Comparison of ENCODE assay signal across 8 cellular contexts in genomic region chr5:72847439-72847838, GRCh38. TPM values are rescaled to one million over a fixed set of nuclear protein-coding genes. Genes with fewer than 3 reads are reported as not detected.
DNase-seq lines count a peak whose midpoint lies in the region; ATAC-seq and TF ChIP-seq lines count a peak whose summit lies in the region.

No MANE protein-coding gene starts in this region.

- peaks cover 22% of the 10 kb centered on the region for H3K4me1 Mint-ChIP-seq in T-helper 1 cell treated with Interleukin-12 subunit alpha and Interleukin-12 subunit beta and Interleukin-4 antibody, amounts not matched to agents 30 μg/mL and 1 μg/mL, for 36 hours (ENCODE audit: low read depth)
- H3K4me1 Mint-ChIP-seq in WTC11 = peaks cover 55% of the 10 kb centered on the region
- H3K4me1 Mint-ChIP-seq in glutamatergic neuron (ENCODE audit: low read depth, unreplicated experiment) = peaks cover 46% of the 10 kb centered on the region
- H3K4me1 Mint-ChIP-seq in stimulated activated naive CD8-positive, alpha-beta T cell treated with anti-CD3 and anti-CD28 coated beads, Interleukin-15, amount 100 ng/mL, for 72 hours = peaks cover 47% of the 10 kb centered on the region

- TF ChIP-seq CTCF in WTC11 (IDR thresholded peaks at IDR 0.05) = no peak
- no peak for TF ChIP-seq CTCF in glutamatergic neuron (IDR thresholded peaks at IDR 0.05; ENCODE audit: partially characterized antibody, unreplicated experiment)

- H3K9me3 Mint-ChIP-seq in T-helper 1 cell treated with Interleukin-12 subunit alpha and Interleukin-12 subunit beta and Interleukin-4 antibody, amounts not matched to agents 30 μg/mL and 1 μg/mL, for 36 hours = no peaks in the 10 kb centered on the region
- H3K9me3 Mint-ChIP-seq in WTC11 = no peaks in the 10 kb centered on the region
- peaks cover 15% of the 10 kb centered on the region for H3K9me3 Mint-ChIP-seq in glutamatergic neuron (ENCODE audit: unreplicated experiment)
- H3K9me3 Mint-ChIP-seq in stimulated activated naive CD8-positive, alpha-beta T cell treated with anti-CD3 and anti-CD28 coated beads, Interleukin-15, amount 100 ng/mL, for 72 hours = no peaks in the 10 kb centered on the region

- H3K4me3 Mint-ChIP-seq in T-helper 1 cell treated with Interleukin-12 subunit alpha and Interleukin-12 subunit beta and Interleukin-4 antibody, amounts not matched to agents 30 μg/mL and 1 μg/mL, for 36 hours = peak overlapping the region; percentile 95
- H3K4me3 Mint-ChIP-seq in WTC11 (peak overlapping the region; percentile 93), glutamatergic neuron (ENCODE audit: unreplicated experiment) (peak overlapping the region; percentile 91)
- H3K4me3 Mint-ChIP-seq in stimulated activated naive CD8-positive, alpha-beta T cell treated with anti-CD3 and anti-CD28 coated beads, Interleukin-15, amount 100 ng/mL, for 72 hours = peak overlapping the region; percentile 98 to 99

- H3K36me3 Mint-ChIP-seq in T-helper 1 cell treated with Interleukin-12 subunit alpha and Interleukin-12 subunit beta and Interleukin-4 antibody, amounts not matched to agents 30 μg/mL and 1 μg/mL, for 36 hours (ENCODE audit: low read depth) = peaks cover 5% of the 10 kb centered on the region
- H3K36me3 Mint-ChIP-seq in WTC11 (peaks cover 7% of the 10 kb centered on the region), glutamatergic neuron (ENCODE audit: unreplicated experiment) (no peaks in the 10 kb centered on the region)

- POLR2A ChIA-PET in WTC11 (lab: Charles Lee) = interaction anchor here (1.6 kb wide), 1 partner anchor 31 kb away, joined by 5 read pairs; the partner anchor contains the start of gene TNPO1

- peak overlapping the region; percentile 97 for H3K27ac Mint-ChIP-seq in T-helper 1 cell treated with Interleukin-12 subunit alpha and Interleukin-12 subunit beta and Interleukin-4 antibody, amounts not matched to agents 30 μg/mL and 1 μg/mL, for 36 hours
- H3K27ac Mint-ChIP-seq in WTC11 (peak overlapping the region; percentile 94; the same call in 1 of the 2 replicates), glutamatergic neuron (ENCODE audit: unreplicated experiment) (peak overlapping the region; percentile 97)
- no peak overlapping the region for H3K27ac Mint-ChIP-seq in stimulated activated naive CD8-positive, alpha-beta T cell treated with anti-CD3 and anti-CD28 coated beads, Interleukin-15, amount 100 ng/mL, for 72 hours

- peaks cover 26% of the 10 kb centered on the region for H3K27me3 Mint-ChIP-seq in T-helper 1 cell treated with Interleukin-12 subunit alpha and Interleukin-12 subunit beta and Interleukin-4 antibody, amounts not matched to agents 30 μg/mL and 1 μg/mL, for 36 hours (ENCODE audit: low read depth)
- H3K27me3 Mint-ChIP-seq in WTC11 (ENCODE audit: low read depth) (no peaks in the 10 kb centered on the region), glutamatergic neuron (ENCODE audit: unreplicated experiment) (peaks cover 9% of the 10 kb centered on the region)
- H3K27me3 Mint-ChIP-seq in stimulated activated naive CD8-positive, alpha-beta T cell treated with anti-CD3 and anti-CD28 coated beads, Interleukin-15, amount 100 ng/mL, for 72 hours = no peaks in the 10 kb centered on the region

- no peak for DNase-seq in T-helper 1 cell
- DNase-seq in WTC11 (ENCODE audit: low spot score) = no peak
- DNase-seq in glutamatergic neuron = no peak
- no peak for DNase-seq in stimulated activated naive CD8-positive, alpha-beta T cell treated with anti-CD3 and anti-CD28 coated beads, Interleukin-15, amount 100 ng/mL, for 72 hours
- DNase-seq in islet precursor cell = no peak
- DNase-seq in nucleus accumbens (lab: John Stamatoyannopoulos, UW) = no peak
- no peak for DNase-seq in NCI-H1417 treated with DMSO at 0.1 percent for 48 hours (lab: John Stamatoyannopoulos, UW)

- CTCF ChIA-PET in WTC11 (lab: Charles Lee) = interaction anchor here (1.0 to 1.3 kb wide), 2 partner anchors 29 to 236 kb away, joined by 3 read pairs; no protein-coding TSS in a partner anchor

- ATAC-seq in WTC11 = no peak
- ATAC-seq in stimulated activated naive CD8-positive, alpha-beta T cell treated with anti-CD3 and anti-CD28 coated beads, Interleukin-15, amount 100 ng/mL, for 72 hours = no peak

TF ChIP-seq in WTC11, 78 proteins besides CTCF, POLR2A, EP300 and RAD21 (continues in another document):
- TF ChIP-seq TP53 (CRISPR knock-in tag; IDR thresholded peaks at IDR 0.05) (no peak), GRHL2 (CRISPR knock-in tag; IDR thresholded peaks at IDR 0.05; ENCODE audit: insufficient replicate concordance, severe bottlenecking) (no peak), ETV6 (CRISPR knock-in tag; IDR thresholded peaks at IDR 0.05) (no peak), PRDM15 (CRISPR knock-in tag; IDR thresholded peaks at IDR 0.05) (no peak), ZNF263 (CRISPR knock-in tag; IDR thresholded peaks at IDR 0.05; ENCODE audit: low read depth) (no peak), PRRX2 (CRISPR knock-in tag; IDR thresholded peaks at IDR 0.05) (no peak), FOXK1 (CRISPR knock-in tag; IDR thresholded peaks at IDR 0.05) (no peak), KAT7 (CRISPR knock-in tag; IDR thresholded peaks at IDR 0.05; ENCODE audit: borderline replicate concordance) (no peak)
- TF ChIP-seq, protein P1, sequence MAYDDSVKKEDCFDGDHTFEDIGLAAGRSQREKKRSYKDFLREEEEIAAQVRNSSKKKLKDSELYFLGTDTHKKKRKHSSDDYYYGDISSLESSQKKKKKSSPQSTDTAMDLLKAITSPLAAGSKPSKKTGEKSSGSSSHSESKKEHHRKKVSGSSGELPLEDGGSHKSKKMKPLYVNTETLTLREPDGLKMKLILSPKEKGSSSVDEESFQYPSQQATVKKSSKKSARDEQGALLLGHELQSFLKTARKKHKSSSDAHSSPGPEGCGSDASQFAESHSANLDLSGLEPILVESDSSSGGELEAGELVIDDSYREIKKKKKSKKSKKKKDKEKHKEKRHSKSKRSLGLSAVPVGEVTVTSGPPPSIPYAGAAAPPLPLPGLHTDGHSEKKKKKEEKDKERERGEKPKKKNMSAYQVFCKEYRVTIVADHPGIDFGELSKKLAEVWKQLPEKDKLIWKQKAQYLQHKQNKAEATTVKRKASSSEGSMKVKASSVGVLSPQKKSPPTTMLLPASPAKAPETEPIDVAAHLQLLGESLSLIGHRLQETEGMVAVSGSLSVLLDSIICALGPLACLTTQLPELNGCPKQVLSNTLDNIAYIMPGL (CRISPR knock-in tag; IDR thresholded peaks at IDR 0.05) = no peak
- TF ChIP-seq, protein P2, sequence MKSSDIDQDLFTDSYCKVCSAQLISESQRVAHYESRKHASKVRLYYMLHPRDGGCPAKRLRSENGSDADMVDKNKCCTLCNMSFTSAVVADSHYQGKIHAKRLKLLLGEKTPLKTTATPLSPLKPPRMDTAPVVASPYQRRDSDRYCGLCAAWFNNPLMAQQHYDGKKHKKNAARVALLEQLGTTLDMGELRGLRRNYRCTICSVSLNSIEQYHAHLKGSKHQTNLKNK (CRISPR knock-in tag; IDR thresholded peaks at IDR 0.05) = no peak
- TF ChIP-seq, protein P3, sequence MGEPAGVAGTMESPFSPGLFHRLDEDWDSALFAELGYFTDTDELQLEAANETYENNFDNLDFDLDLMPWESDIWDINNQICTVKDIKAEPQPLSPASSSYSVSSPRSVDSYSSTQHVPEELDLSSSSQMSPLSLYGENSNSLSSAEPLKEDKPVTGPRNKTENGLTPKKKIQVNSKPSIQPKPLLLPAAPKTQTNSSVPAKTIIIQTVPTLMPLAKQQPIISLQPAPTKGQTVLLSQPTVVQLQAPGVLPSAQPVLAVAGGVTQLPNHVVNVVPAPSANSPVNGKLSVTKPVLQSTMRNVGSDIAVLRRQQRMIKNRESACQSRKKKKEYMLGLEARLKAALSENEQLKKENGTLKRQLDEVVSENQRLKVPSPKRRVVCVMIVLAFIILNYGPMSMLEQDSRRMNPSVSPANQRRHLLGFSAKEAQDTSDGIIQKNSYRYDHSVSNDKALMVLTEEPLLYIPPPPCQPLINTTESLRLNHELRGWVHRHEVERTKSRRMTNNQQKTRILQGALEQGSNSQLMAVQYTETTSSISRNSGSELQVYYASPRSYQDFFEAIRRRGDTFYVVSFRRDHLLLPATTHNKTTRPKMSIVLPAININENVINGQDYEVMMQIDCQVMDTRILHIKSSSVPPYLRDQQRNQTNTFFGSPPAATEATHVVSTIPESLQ (CRISPR knock-in tag; IDR thresholded peaks at IDR 0.05) = no peak
- TF ChIP-seq, protein P4, sequence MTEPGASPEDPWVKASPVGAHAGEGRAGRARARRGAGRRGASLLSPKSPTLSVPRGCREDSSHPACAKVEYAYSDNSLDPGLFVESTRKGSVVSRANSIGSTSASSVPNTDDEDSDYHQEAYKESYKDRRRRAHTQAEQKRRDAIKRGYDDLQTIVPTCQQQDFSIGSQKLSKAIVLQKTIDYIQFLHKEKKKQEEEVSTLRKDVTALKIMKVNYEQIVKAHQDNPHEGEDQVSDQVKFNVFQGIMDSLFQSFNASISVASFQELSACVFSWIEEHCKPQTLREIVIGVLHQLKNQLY (CRISPR knock-in tag; IDR thresholded peaks at IDR 0.05) = no peak

RNA-seq across cellular contexts. Expression of gene TNPO1, which starts 31.0 kb away (rescaled TPM):
- total RNA-seq in WTC11 (2021) (132 to 150 TPM (median 134 TPM) in 3 replicates), glutamatergic neuron (ENCODE audit: unreplicated experiment) (289 TPM)

Comparison
In these comparisons a context has a peak if more than half of its experiments do, and no peak if none do; other contexts are left out.
1. H3K27ac Mint-ChIP-seq: peak in T-helper 1 cell treated with Interleukin-12 subunit alpha and Interleukin-12 subunit beta and Interleukin-4 antibody, amounts not matched to agents 30 μg/mL and 1 μg/mL, for 36 hours (single experiment), WTC11 (single experiment) and glutamatergic neuron (single experiment); none in stimulated activated naive CD8-positive, alpha-beta T cell treated with anti-CD3 and anti-CD28 coated beads, Interleukin-15, amount 100 ng/mL, for 72 hours (0 of 2).
2. Peak in every context shown above with its lines, with median percentiles within 50 percentile points of each other: H3K4me3 Mint-ChIP-seq.